8 cellular contexts compared by ENCODE assay signal in genomic region chr19:56333506-56333905, GRCh38. TPM values are rescaled to one million over a fixed set of nuclear protein-coding genes. Genes with fewer than 3 reads are reported as not detected.
DNase-seq lines count a peak whose midpoint lies in the region; ATAC-seq and TF ChIP-seq lines count a peak whose summit lies in the region.

No MANE protein-coding gene starts in this region.

- H2BK15ac ChIP-seq in mesenchymal stem cell (ENCODE audit: low read depth, poor library complexity, severe bottlenecking): no peak overlapping the region

- no peak overlapping the region for H4K8ac ChIP-seq in mesenchymal stem cell (ENCODE audit: low read length)

- no peak overlapping the region for H2BK120ac ChIP-seq in mesenchymal stem cell (ENCODE audit: low read depth, low read length)

- no peak overlapping the region for H3K9ac ChIP-seq in mesenchymal stem cell (ENCODE audit: low read length)

- H3K18ac ChIP-seq in mesenchymal stem cell (ENCODE audit: low read depth in 1 of 2, low read length in 2 of 2): no peak overlapping the region

- H3K9me3 ChIP-seq in RWPE2 (ENCODE audit: severe bottlenecking) (peaks cover 5% of the 10 kb centered on the region), mesenchymal stem cell (ENCODE audit: control insufficient read depth, low read length) (peaks cover 7% of the 10 kb centered on the region)

- H3K4me2 ChIP-seq in mesenchymal stem cell (ENCODE audit: low read length, poor library complexity, severe bottlenecking): no peak overlapping the region

- H3K27ac ChIP-seq in RWPE2 (ENCODE audit: poor library complexity, severe bottlenecking) (no peak overlapping the region), mesenchymal stem cell (ENCODE audit: low read length, poor library complexity, severe bottlenecking) (no peak overlapping the region)

- H2BK12ac ChIP-seq in mesenchymal stem cell (ENCODE audit: low read length in 2 of 2): no peak overlapping the region

- H3K4me3 ChIP-seq in RWPE2 (ENCODE audit: severe bottlenecking) (no peak overlapping the region), mesenchymal stem cell (ENCODE audit: insufficient read depth in 1 of 2, low read depth in 1 of 2, low read length in 2 of 2) (no peak overlapping the region)

- H2BK5ac ChIP-seq in mesenchymal stem cell (ENCODE audit: low read depth, low read length, poor library complexity, severe bottlenecking): no peak overlapping the region

- peak; percentile 44 to 68 for DNase-seq in NCI-H2081 (lab: John Stamatoyannopoulos, UW)
- no peak for DNase-seq in NCI-H2081 treated with DMSO at 0.1 percent for 48 hours (lab: John Stamatoyannopoulos, UW)
- no peak for DNase-seq in RWPE2 (ENCODE audit: low spot score)
- peak; percentile 38 to 85 for DNase-seq in T47D (ENCODE audit: low read depth in 1 of 2, low spot score in 1 of 2)
- DNase-seq in mesenchymal stem cell: peak; percentile 70
- no peak for DNase-seq in GOT3 (lab: John Stamatoyannopoulos, UW)

- no peak overlapping the region for H3K4ac ChIP-seq in mesenchymal stem cell (ENCODE audit: low read depth in 1 of 2, low read length in 2 of 2)

- no peaks in the 10 kb centered on the region for H3K27me3 ChIP-seq in RWPE2 (ENCODE audit: insufficient read depth, poor library complexity, severe bottlenecking)
- H3K27me3 ChIP-seq in mesenchymal stem cell (ENCODE audit: control insufficient read depth in 1 of 2, insufficient read depth in 1 of 2, low read length in 2 of 2): no peaks in the 10 kb centered on the region

- TF ChIP-seq CTCF in LNCAP (IDR thresholded peaks at IDR 0.05) (peak; percentile 61), RWPE2 (IDR thresholded peaks at IDR 0.05; ENCODE audit: poor library complexity, severe bottlenecking) (peak; percentile 69)

- no peak overlapping the region for H2AK5ac ChIP-seq in mesenchymal stem cell (ENCODE audit: low read length, severe bottlenecking)

- ATAC-seq in RWPE2 (ENCODE audit: low read depth) (no peak), GM18519 (IDR thresholded peaks at IDR 0.05; ENCODE audit: low FRiP score, unreplicated experiment) (no peak)

- H2AFZ ChIP-seq in mesenchymal stem cell (ENCODE audit: low read depth, low read length): no peak overlapping the region

- H3K79me1 ChIP-seq in mesenchymal stem cell (replicated peaks; ENCODE audit: low read length, poor library complexity, severe bottlenecking): no peaks in the 10 kb centered on the region

- H3K4me1 ChIP-seq in RWPE2 (ENCODE audit: insufficient read depth, poor library complexity, severe bottlenecking) (no peaks in the 10 kb centered on the region), mesenchymal stem cell (ENCODE audit: control insufficient read depth, insufficient read depth, low read depth, low read length) (no peaks in the 10 kb centered on the region)

- no peaks in the 10 kb centered on the region for H3K36me3 ChIP-seq in RWPE2 (ENCODE audit: low read depth)
- H3K36me3 ChIP-seq in mesenchymal stem cell (ENCODE audit: control insufficient read depth in 1 of 2, insufficient read depth in 2 of 2, low read depth in 1 of 2, low read length in 2 of 2): no peaks in the 10 kb centered on the region

- no peak overlapping the region for H4K91ac ChIP-seq in mesenchymal stem cell (ENCODE audit: low read length)

- no peak overlapping the region for H3K23ac ChIP-seq in mesenchymal stem cell (ENCODE audit: low read length in 2 of 2)

- H3K14ac ChIP-seq in mesenchymal stem cell (ENCODE audit: low read length in 2 of 2): no peak overlapping the region

- in situ Hi-C loops in T47D (cut with HindIII; ENCODE audit: low pct_unique_long_range_greater_than_20kb, low sequenced_read_pairs): no loop called here

RNA-seq across cellular contexts. Expression of gene ZSCAN5A, which starts 18.9 kb away (rescaled TPM):
- polyA plus RNA-seq in mesenchymal stem cell (2013, experiment 1 of 2): 3.9 TPM
- polyA plus RNA-seq in mesenchymal stem cell (2013, experiment 2 of 2): 4.0 TPM

RNA-seq across cellular contexts. Expression of gene ZNF582, which starts 59.8 kb away (rescaled TPM):
- 2.5 TPM for polyA plus RNA-seq in mesenchymal stem cell (2013, experiment 1 of 2)
- 2.6 TPM for polyA plus RNA-seq in mesenchymal stem cell (2013, experiment 2 of 2)

Comparison
In these comparisons a context has a peak if more than half of its experiments do, and no peak if none do; other contexts are left out.
1. DNase-seq: peak in NCI-H2081 (2 of 2), T47D (2 of 2) and mesenchymal stem cell (single experiment); none in NCI-H2081 treated with DMSO at 0.1 percent for 48 hours (single experiment), RWPE2 (single experiment) and GOT3 (single experiment).